In the genomic region with DNA sequence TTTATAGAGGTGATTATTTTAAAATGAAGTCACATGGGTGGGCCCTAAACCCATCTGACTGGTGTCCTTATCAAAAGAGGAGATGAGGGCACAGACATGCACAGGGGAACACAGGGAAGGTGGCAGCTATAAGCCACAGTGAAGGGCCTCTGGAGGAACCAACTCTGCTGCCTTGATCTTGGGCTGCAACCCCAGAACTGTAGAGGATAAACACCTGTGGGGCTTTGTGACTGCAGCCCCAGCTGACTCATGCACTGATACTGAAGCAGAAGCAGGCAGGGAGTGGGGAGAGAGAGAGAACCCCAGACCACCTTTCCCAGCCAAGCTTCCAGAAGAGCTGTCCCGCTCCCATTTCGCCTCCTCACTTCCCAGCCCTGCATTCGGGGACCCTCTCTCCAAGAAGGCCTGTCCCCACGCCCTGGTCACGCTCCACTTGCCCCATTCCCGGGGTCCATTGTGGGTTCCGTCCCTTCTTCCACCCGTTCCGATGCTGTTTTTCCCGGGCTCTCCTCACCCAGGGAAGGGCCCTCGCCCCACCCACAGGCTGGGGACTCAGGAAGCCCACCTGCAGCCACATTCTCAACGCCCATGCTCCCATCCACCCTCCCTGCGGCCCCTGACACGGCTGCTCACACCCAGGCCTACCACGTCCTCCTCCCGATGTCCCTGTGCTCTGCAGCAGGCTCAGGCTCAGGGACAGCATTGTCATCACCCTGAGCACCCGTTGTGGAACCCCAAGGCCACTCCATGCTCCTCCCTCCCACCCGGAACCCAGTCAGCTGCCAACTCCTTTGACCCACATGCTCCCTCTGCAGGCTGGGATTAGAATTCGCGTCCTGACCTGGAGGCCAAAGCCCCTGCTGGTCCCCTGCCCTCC, we compare ENCODE assay signal across 9 cellular contexts.
DNase-seq lines count a peak whose midpoint lies in the region; ATAC-seq, FAIRE-seq and TF ChIP-seq lines count a peak whose summit lies in the region.
"Had no signal": no experiment of that assay in that cellular context is flagged by ENCODE, and none has a peak within 500 bp of the region (broad histone marks: within the 10 kb centered on the region; RNA-seq: fewer than 3 reads in every experiment).

No MANE protein-coding gene starts in this region.

- ATAC-seq in pancreas (peak; percentile 85 to 98 (median 92)), HG03469 (IDR thresholded peaks at IDR 0.05; ENCODE audit: unreplicated experiment) (no peak), HG02798 (IDR thresholded peaks at IDR 0.05; ENCODE audit: poor library complexity, unreplicated experiment) (no peak), GM19463 (IDR thresholded peaks at IDR 0.05; ENCODE audit: unreplicated experiment) (no peak)

- H3K27me3 ChIP-seq in dorsolateral prefrontal cortex (peaks cover 0 to 5% (median 0%) of the 10 kb centered on the region in 45 donors), pancreas (no peaks in the 10 kb centered on the region)

- H3K4me3 ChIP-seq in dorsolateral prefrontal cortex (no peak overlapping the region), pancreas (no peak overlapping the region)

- WGBS in pancreas, 2 donors: 49 to 54% methylated on average over 20 of the region's 20 CpGs

- no peak for FAIRE-seq in pancreas (lab: Jason Lieb, UNC)

- no peaks in the 10 kb centered on the region for H3K4me1 ChIP-seq in pancreas

- H3K27ac ChIP-seq in dorsolateral prefrontal cortex (no peak overlapping the region), pancreas (no peak overlapping the region)
- H3K27ac ChIP-seq: epithelial cell of prostate had no signal

- no peaks in the 10 kb centered on the region for H3K9me3 ChIP-seq in pancreas

- intact Hi-C loops in dorsolateral prefrontal cortex (cut with DNase I): no loop called here
- intact Hi-C loops in pancreas (cut with DNase I): loop anchor here in 2 of 3 donors (10.0 kb wide), 2 partner anchors 88 to 228 kb away; partner anchors contain the start of gene SHANK2 (in 1 of the 2)

- H3K36me3 ChIP-seq in pancreas: no peaks in the 10 kb centered on the region

- peak; percentile 89 for DNase-seq in 8988T
- peak; percentile 71 for DNase-seq in ELF-1 (ENCODE audit: low read depth, low spot score)
- peak; percentile 27 for DNase-seq in NCI-H774 (lab: John Stamatoyannopoulos, UW)
- peak in 3 of 10 donors; percentile 21 to 58 (median 48) for DNase-seq in dorsolateral prefrontal cortex
- peak; percentile 62 to 84 (median 76) for DNase-seq in pancreas

- TF ChIP-seq CTCF in dorsolateral prefrontal cortex (IDR thresholded peaks at IDR 0.05 in 54 of 56, conservative IDR thresholded peaks at IDR 0.05 in 2 of 56; ENCODE audit: low read depth in 1 of 56, partially characterized antibody in 56 of 56): peak in 51 of 56 donors; percentile 15 to 66 (median 41)
- peak; percentile 54 to 63 (median 54) for TF ChIP-seq CTCF in pancreas (IDR thresholded peaks at IDR 0.05)

Comparison
In these comparisons a context has a peak if more than half of its experiments do, and no peak if none do; other contexts are left out.
1. ATAC-seq: peak in pancreas (4 of 4); none in HG03469 (single experiment), HG02798 (single experiment) and GM19463 (single experiment).
2. intact Hi-C loops: an anchor here in pancreas (10.0 kb wide); none called in dorsolateral prefrontal cortex.